Comparison of ENCODE assay signal across 2 cellular contexts in genomic region chr11:69000391-69000790, GRCh38.
TF ChIP-seq lines count a peak whose summit lies in the region.

No MANE protein-coding gene starts in this region.

TF ChIP-seq in A549, 52 proteins besides CTCF, POLR2A, EP300 and RAD21 (continued from another document):
- TF ChIP-seq ZNF302 (CRISPR knock-in tag; IDR thresholded peaks at IDR 0.05), result no peak
- TF ChIP-seq EHF (CRISPR knock-in tag; IDR thresholded peaks at IDR 0.05), result no peak
- TF ChIP-seq NFE2L2 (conservative IDR thresholded peaks at IDR 0.05; ENCODE audit: low read length), result no peak
- no peak for TF ChIP-seq RFX5 (IDR thresholded peaks at IDR 0.05)
- no peak for TF ChIP-seq ZFP36 (IDR thresholded peaks at IDR 0.05; ENCODE audit: borderline replicate concordance, partially characterized antibody)
- TF ChIP-seq HOXB13 (CRISPR knock-in tag; IDR thresholded peaks at IDR 0.05; ENCODE audit: low read depth), result no peak
- TF ChIP-seq FOXS1 (CRISPR knock-in tag; IDR thresholded peaks at IDR 0.05), result no peak
- no peak for TF ChIP-seq MAFK (IDR thresholded peaks at IDR 0.05; ENCODE audit: partially characterized antibody)
- TF ChIP-seq MAZ (IDR thresholded peaks at IDR 0.05; ENCODE audit: borderline replicate concordance, low read depth, low read length), result no peak
- TF ChIP-seq FOSL2 (IDR thresholded peaks at IDR 0.05), result no peak
- no peak for TF ChIP-seq FOSL2 (CRISPR knock-in tag; IDR thresholded peaks at IDR 0.05)
- no peak for TF ChIP-seq PHF8 (IDR thresholded peaks at IDR 0.05; ENCODE audit: borderline replicate concordance, low read depth)
- TF ChIP-seq NPAS2 (CRISPR knock-in tag; IDR thresholded peaks at IDR 0.05; ENCODE audit: borderline replicate concordance), result no peak
- TF ChIP-seq CBX8 (IDR thresholded peaks at IDR 0.05), result no peak

TF ChIP-seq in WTC11, 78 proteins besides CTCF, POLR2A, EP300 and RAD21 (continued from another document):
- TF ChIP-seq GRHL2 (CRISPR knock-in tag; IDR thresholded peaks at IDR 0.05; ENCODE audit: insufficient replicate concordance, severe bottlenecking), result no peak
- no peak for TF ChIP-seq ZNF317 (CRISPR knock-in tag; IDR thresholded peaks at IDR 0.05; ENCODE audit: borderline replicate concordance, low read depth)
- no peak for TF ChIP-seq TEAD4 (CRISPR knock-in tag; IDR thresholded peaks at IDR 0.05)
- TF ChIP-seq CREB1 (CRISPR knock-in tag; IDR thresholded peaks at IDR 0.05), result no peak
- no peak for TF ChIP-seq ZBTB21 (CRISPR knock-in tag; IDR thresholded peaks at IDR 0.05; ENCODE audit: borderline replicate concordance)
- TF ChIP-seq JUN (CRISPR knock-in tag; IDR thresholded peaks at IDR 0.05), result no peak
- TF ChIP-seq ELF4 (CRISPR knock-in tag; IDR thresholded peaks at IDR 0.05; ENCODE audit: low read depth), result no peak
- TF ChIP-seq ATF6 (CRISPR knock-in tag; IDR thresholded peaks at IDR 0.05), result no peak
- no peak for TF ChIP-seq ZNF138 (CRISPR knock-in tag; conservative IDR thresholded peaks at IDR 0.05)
TF ChIP-seq in WTC11: peak in this region for 0.
